18 cellular contexts compared by ENCODE assay signal in genomic region chrX:80223922-80224579, GRCh38.
DNase-seq lines count a peak whose midpoint lies in the region; ATAC-seq and TF ChIP-seq lines count a peak whose summit lies in the region.
"Had no signal": no experiment of that assay in that cellular context is flagged by ENCODE, and none has a peak within 500 bp of the region (broad histone marks: within the 10 kb centered on the region; RNA-seq: fewer than 3 reads in every experiment).

No MANE protein-coding gene starts in this region.

- peak; percentile 61 for TF ChIP-seq CTCF in PC-3 (conservative IDR thresholded peaks at IDR 0.05; ENCODE audit: low read depth, low read length)
- no peak for TF ChIP-seq CTCF in uterus (IDR thresholded peaks at IDR 0.05)

- intact Hi-C loops in PC-3 (cut with micrococcal nuclease) = no loop called here
- intact Hi-C loops in uterus (cut with DNase I; ENCODE audit: low total_unique reads) = no loop called here

- H3K9me2 ChIP-seq in PC-3 (replicated peaks; ENCODE audit: low read length) = no peaks in the 10 kb centered on the region

- CTCF ChIA-PET in PC-3 (lab: Charles Lee) = no interaction called here

- no peaks in the 10 kb centered on the region for H3K9me3 ChIP-seq in PC-3 (ENCODE audit: low read length)
- H3K9me3 ChIP-seq in uterus = no peaks in the 10 kb centered on the region
- no peaks in the 10 kb centered on the region for H3K9me3 ChIP-seq in effector memory CD4-positive, alpha-beta T cell (ENCODE audit: control insufficient read depth, low read length)

- no peak overlapping the region for H2AFZ ChIP-seq in PC-3 (ENCODE audit: low read length)

- H3K79me2 ChIP-seq in PC-3 (ENCODE audit: low read length) = no peaks in the 10 kb centered on the region

- no peaks in the 10 kb centered on the region for H3F3A ChIP-seq in PC-3 (ENCODE audit: low read length, unreplicated experiment)

- H3K27me3 ChIP-seq in PC-3 (ENCODE audit: low read length) (no peaks in the 10 kb centered on the region), uterus (no peaks in the 10 kb centered on the region)
- H3K27me3 ChIP-seq in effector memory CD4-positive, alpha-beta T cell (replicated peaks; ENCODE audit: control insufficient read depth, insufficient read depth, low read length, poor library complexity, severe bottlenecking) = no peaks in the 10 kb centered on the region
- H3K27me3 ChIP-seq: spleen had no signal

- no peak for TF ChIP-seq POLR2A in uterus (IDR thresholded peaks at IDR 0.05)

- POLR2A ChIA-PET in PC-3 (lab: Charles Lee; ENCODE audit: unreplicated experiment) = no interaction called here

- H3K27ac ChIP-seq in PC-3 (ENCODE audit: low read length) (no peak overlapping the region), uterus (no peak overlapping the region)
- no peak overlapping the region for H3K27ac ChIP-seq in effector memory CD4-positive, alpha-beta T cell (ENCODE audit: insufficient read depth, low read length, poor library complexity, severe bottlenecking)
- H3K27ac ChIP-seq: SK-N-MC had no signal

- peak; percentile 47 for DNase-seq in CD1c-positive myeloid dendritic cell (ENCODE audit: extremely low spot score)
- DNase-seq in Kasumi-1 (lab: John Stamatoyannopoulos, UW) = peak; percentile 6 to 18
- peak; percentile 31 for DNase-seq in PC-3
- peak; percentile 19 for DNase-seq in iPS-NIHi11 (ENCODE audit: low spot score)
- no peak for DNase-seq in stimulated activated naive CD8-positive, alpha-beta T cell treated with anti-CD3 and anti-CD28 coated beads, Interleukin-15, Interleukin-2, amounts not matched to agents 100 U/mL and 50 U/mL, for 24 hours
- DNase-seq in uterus = no peak
- DNase-seq in effector memory CD4-positive, alpha-beta T cell = no peak
- no peak for DNase-seq in activated T-cell treated with anti-CD3 and anti-CD28 coated beads, Interleukin-2, amount 50 U/mL, for 48 hours
- DNase-seq: activated CD4-positive, alpha-beta T cell treated with anti-CD3 and anti-CD28 coated beads, Interleukin-2, amount 50 U/mL, for 4 hours; dermis blood vessel endothelial cell; head of caudate nucleus; mesenchymal stem cell; NCI-H1436 treated with DMSO at 0.1 percent for 48 hours; NCI-H2227 treated with DMSO at 0.1 percent for 48 hours; nephron progenitor cell; spleen had no signal

- no peak overlapping the region for H3K4me2 ChIP-seq in PC-3 (ENCODE audit: low read length)

- H3K36me3 ChIP-seq in PC-3 (ENCODE audit: low read depth, low read length) = no peaks in the 10 kb centered on the region
- no peaks in the 10 kb centered on the region for H3K36me3 ChIP-seq in uterus
- no peaks in the 10 kb centered on the region for H3K36me3 ChIP-seq in effector memory CD4-positive, alpha-beta T cell (ENCODE audit: control insufficient read depth, insufficient read depth, low read length)
- H3K36me3 ChIP-seq: spleen had no signal

- H4K20me1 ChIP-seq in PC-3 (ENCODE audit: low read length) = no peaks in the 10 kb centered on the region

- H3K4me3 ChIP-seq in PC-3 (ENCODE audit: low read length) (no peak overlapping the region), uterus (no peak overlapping the region)
- no peak overlapping the region for H3K4me3 ChIP-seq in effector memory CD4-positive, alpha-beta T cell (ENCODE audit: insufficient read depth, low read depth, low read length, poor library complexity, severe bottlenecking)
- H3K4me3 ChIP-seq: SK-N-MC, spleen had no signal

- H3K9ac ChIP-seq in PC-3 (ENCODE audit: low read length) = no peak overlapping the region

- H3K4me1 ChIP-seq in PC-3 (ENCODE audit: insufficient read depth, low read length) = no peaks in the 10 kb centered on the region
- H3K4me1 ChIP-seq in uterus = no peaks in the 10 kb centered on the region
- no peaks in the 10 kb centered on the region for H3K4me1 ChIP-seq in effector memory CD4-positive, alpha-beta T cell (ENCODE audit: control insufficient read depth, insufficient read depth, low read length, poor library complexity, severe bottlenecking)
- H3K4me1 ChIP-seq: spleen had no signal

- BruUV-seq in PC-3 (replicated peaks; lab: Mats Ljungman, UMichigan) = no TSS peak

- peak; percentile 59 for ATAC-seq in PC-3
- ATAC-seq in stimulated activated naive CD8-positive, alpha-beta T cell treated with anti-CD3 and anti-CD28 coated beads, Interleukin-15, Interleukin-2, amounts not matched to agents 100 U/mL and 50 U/mL, for 24 hours = no peak
- ATAC-seq: activated naive CD4-positive, alpha-beta T cell treated with anti-CD3 and anti-CD28 coated beads, Interleukin-2, amount 50 U/mL, for 72 hours had no signal

Comparison
In these comparisons a context has a peak if more than half of its experiments do, and no peak if none do; other contexts are left out.
1. DNase-seq: peak in CD1c-positive myeloid dendritic cell (single experiment), Kasumi-1 (2 of 2), PC-3 (single experiment) and iPS-NIHi11 (single experiment); none in stimulated activated naive CD8-positive, alpha-beta T cell treated with anti-CD3 and anti-CD28 coated beads, Interleukin-15, Interleukin-2, amounts not matched to agents 100 U/mL and 50 U/mL, for 24 hours (single experiment), uterus (0 of 2), effector memory CD4-positive, alpha-beta T cell (0 of 3) and activated T-cell treated with anti-CD3 and anti-CD28 coated beads, Interleukin-2, amount 50 U/mL, for 48 hours (0 of 2).